Comparison of ENCODE assay signal across 6 cellular contexts in genomic region chr2:61454972-61455371, GRCh38. TPM values are rescaled to one million over a fixed set of nuclear protein-coding genes. Genes with fewer than 3 reads are reported as not detected.
DNase-seq lines count a peak whose midpoint lies in the region; ATAC-seq, FAIRE-seq and TF ChIP-seq lines count a peak whose summit lies in the region.
"Not testable (repeated sequence)": the region's sequence is repeated elsewhere in the genome, so short reads cannot be mapped to it uniquely, and the experiment has no call there.

No MANE protein-coding gene starts in this region.

- H2BK120ac ChIP-seq in H1 (replicated peaks; ENCODE audit: low read depth, low read length): not testable (repeated sequence)

- DNase-seq in CD4-positive, alpha-beta T cell; H1 (ENCODE audit: low read depth in 1 of 2, low spot score in 2 of 2); naive thymus-derived CD8-positive, alpha-beta T cell; psoas muscle; stimulated activated effector memory CD8-positive, alpha-beta T cell treated with anti-CD3 and anti-CD28 coated beads, Interleukin-12 subunit alpha, Interleukin-12 subunit beta, amount 100 ng/mL, for 72 hours (ENCODE audit: low spot score in 2 of 2): not testable (repeated sequence)

- TF ChIP-seq EP300 in H1 (IDR thresholded peaks at IDR 0.05; ENCODE audit: borderline replicate concordance in 1 of 2, low read depth in 2 of 2, low read length in 2 of 2): not testable (repeated sequence)

- not testable (repeated sequence) for H3K14ac ChIP-seq in H1 (ENCODE audit: insufficient read length)

- H4K5ac ChIP-seq in H1 (ENCODE audit: insufficient read length, low read depth, low read length): not testable (repeated sequence)

- H2BK12ac ChIP-seq in H1 (ENCODE audit: low read depth, low read length): not testable (repeated sequence)

- not testable (repeated sequence) for H2BK20ac ChIP-seq in H1 (ENCODE audit: low read length)

- not testable (repeated sequence) for H3K27me3 Mint-ChIP-seq in CD4-positive, alpha-beta T cell; naive thymus-derived CD8-positive, alpha-beta T cell

- not testable (repeated sequence) for H3K27ac ChIP-seq in CD4-positive, alpha-beta T cell (ENCODE audit: low read depth, low read length); H1 (ENCODE audit: low read depth, low read length)
- H3K27ac ChIP-seq in SU-DHL-6 (ENCODE audit: low read depth, low read length): peak overlapping the region; percentile 97; the same call in 1 of the 2 replicates
- peak overlapping the region; percentile 17 for H3K27ac ChIP-seq in psoas muscle

- H3K4me2 ChIP-seq in SU-DHL-6 (ENCODE audit: low read depth, low read length, poor library complexity, severe bottlenecking); H1 (ENCODE audit: insufficient read depth in 1 of 2, low read depth in 2 of 2, low read length in 2 of 2): not testable (repeated sequence)

- H2AFZ ChIP-seq in SU-DHL-6 (ENCODE audit: low read depth, low read length, severe bottlenecking); H1 (ENCODE audit: low read length): not testable (repeated sequence)

- peaks cover 100% of the 10 kb centered on the region for H3K79me2 ChIP-seq in SU-DHL-6 (ENCODE audit: insufficient read depth, low read length)
- peaks cover 36 to 97% of the 10 kb centered on the region in 2 experiments for H3K79me2 ChIP-seq in H1 (ENCODE audit: control insufficient read depth in 1 of 2, insufficient read depth in 2 of 2, low read length in 2 of 2)

- H3K4me1 ChIP-seq in H1 (replicated peaks in 1 of 4; ENCODE audit: control insufficient read depth in 3 of 4, insufficient read depth in 4 of 4, low read length in 3 of 4): not testable (repeated sequence)
- H3K4me1 ChIP-seq in psoas muscle: peaks cover 40% of the 10 kb centered on the region

- H3K9me3 ChIP-seq in CD4-positive, alpha-beta T cell (ENCODE audit: control insufficient read depth, low read length); SU-DHL-6 (ENCODE audit: insufficient read depth, low read length); H1 (ENCODE audit: insufficient read depth in 2 of 2, low read depth in 1 of 2, low read length in 1 of 2); psoas muscle: not testable (repeated sequence)

- not testable (repeated sequence) for H2BK5ac ChIP-seq in H1 (ENCODE audit: low read depth, low read length)

- not testable (repeated sequence) for H2BK15ac ChIP-seq in H1 (ENCODE audit: low read length)

- peaks cover 60% of the 10 kb centered on the region for H3F3A ChIP-seq in SU-DHL-6 (ENCODE audit: insufficient read depth)

- H3K18ac ChIP-seq in H1 (ENCODE audit: extremely low read depth, low read length): not testable (repeated sequence)

- not testable (repeated sequence) for H3K9me3 Mint-ChIP-seq in CD4-positive, alpha-beta T cell; naive thymus-derived CD8-positive, alpha-beta T cell; stimulated activated effector memory CD8-positive, alpha-beta T cell treated with anti-CD3 and anti-CD28 coated beads, Interleukin-12 subunit alpha, Interleukin-12 subunit beta, amount 100 ng/mL, for 72 hours

- 91% methylated on average over 8 of the region's 8 CpGs; no CpG with 5 or more reads in 1 of the 2 experiments for WGBS in H1 (ENCODE audit: extremely low coverage in 1 of 2, insufficient coverage in 1 of 2, insufficient read length in 1 of 2, insufficient replicate concordance in 2 of 2, low coverage in 1 of 2, low lambda C conversion rate in 2 of 2, missing lambda C conversion rate in 1 of 2), 2 experiments
- WGBS in psoas muscle, 3 donors: 75 to 92% (median 79%) methylated on average over 8 of the region's 8 CpGs

- H3K27me3 ChIP-seq in CD4-positive, alpha-beta T cell (ENCODE audit: control insufficient read depth, insufficient read depth, low read length); SU-DHL-6 (ENCODE audit: low read length); H1 (replicated peaks in 1 of 4; ENCODE audit: control insufficient read depth in 3 of 4, extremely low read depth in 1 of 4, insufficient read depth in 3 of 4, low read length in 3 of 4); psoas muscle (ENCODE audit: insufficient read depth in 3 of 3, low read length in 2 of 3): not testable (repeated sequence)

- peak overlapping the region; percentile 49 for H3K27ac Mint-ChIP-seq in CD4-positive, alpha-beta T cell
- H3K27ac Mint-ChIP-seq in naive thymus-derived CD8-positive, alpha-beta T cell: peak overlapping the region in 6 of 10 donors; percentile 60 to 78 (median 72)
- peak overlapping the region; percentile 58 for H3K27ac Mint-ChIP-seq in stimulated activated effector memory CD8-positive, alpha-beta T cell treated with anti-CD3 and anti-CD28 coated beads, Interleukin-12 subunit alpha, Interleukin-12 subunit beta, amount 100 ng/mL, for 72 hours

- peaks cover 12% of the 10 kb centered on the region for H3K79me1 ChIP-seq in H1 (ENCODE audit: low read depth, low read length)

- not testable (repeated sequence) for H3K4me3 Mint-ChIP-seq in CD4-positive, alpha-beta T cell; stimulated activated effector memory CD8-positive, alpha-beta T cell treated with anti-CD3 and anti-CD28 coated beads, Interleukin-12 subunit alpha, Interleukin-12 subunit beta, amount 100 ng/mL, for 72 hours
- peak overlapping the region in 1 of 10 donors; percentile 44 for H3K4me3 Mint-ChIP-seq in naive thymus-derived CD8-positive, alpha-beta T cell

- H3K23ac ChIP-seq in H1 (ENCODE audit: insufficient read length): not testable (repeated sequence)

- peak overlapping the region; percentile 51; the same call in 1 of the 2 replicates for H4K8ac ChIP-seq in H1 (ENCODE audit: extremely low read depth, insufficient read depth, low read length)

- CTCF ChIA-PET in CD4-positive, alpha-beta T cell (lab: Charles Lee); H1 (lab: Charles Lee; ENCODE audit: partially characterized antibody): not testable (repeated sequence)

- intact Hi-C loops in CD4-positive, alpha-beta T cell (cut with DNase I, micrococcal nuclease); psoas muscle (cut with DNase I): not testable (repeated sequence)

- H4K91ac ChIP-seq in H1 (replicated peaks; ENCODE audit: insufficient read length, low read length): not testable (repeated sequence)

- not testable (repeated sequence) for H3K9me2 ChIP-seq in SU-DHL-6 (replicated peaks; ENCODE audit: insufficient read depth, low read length)

- not testable (repeated sequence) for H3K36me3 ChIP-seq in SU-DHL-6 (ENCODE audit: low read length); H1 (ENCODE audit: control insufficient read depth in 2 of 4, insufficient read depth in 4 of 4, low read length in 3 of 4); psoas muscle (ENCODE audit: insufficient read depth in 1 of 2, low read depth in 1 of 2)

- POLR2A ChIA-PET in CD4-positive, alpha-beta T cell (lab: Charles Lee); naive thymus-derived CD8-positive, alpha-beta T cell (lab: Charles Lee): not testable (repeated sequence)
- POLR2A ChIA-PET in H1 (lab: Charles Lee; ENCODE audit: partially characterized antibody): interaction anchor here (0.9 to 1.8 kb wide), 3 partner anchors 14 to 19 kb away, joined by 3 to 6 read pairs (median 4); no protein-coding TSS in a partner anchor

- not testable (repeated sequence) for H3K23me2 ChIP-seq in H1 (ENCODE audit: low read depth, low read length)

- not testable (repeated sequence) for ATAC-seq in CD4-positive, alpha-beta T cell (ENCODE audit: poor library complexity); naive thymus-derived CD8-positive, alpha-beta T cell; psoas muscle; stimulated activated effector memory CD8-positive, alpha-beta T cell treated with anti-CD3 and anti-CD28 coated beads, Interleukin-12 subunit alpha, Interleukin-12 subunit beta, amount 100 ng/mL, for 72 hours

- not testable (repeated sequence) for H3K56ac ChIP-seq in H1 (replicated peaks; ENCODE audit: insufficient read length, low read depth, low read length)

- TF ChIP-seq CTCF in CD4-positive, alpha-beta T cell (IDR thresholded peaks at IDR 0.05); SU-DHL-6 (IDR thresholded peaks at IDR 0.05; ENCODE audit: insufficient read depth, low read length, poor library complexity, severe bottlenecking); H1 (IDR thresholded peaks at IDR 0.05; ENCODE audit: control extremely low read depth in 1 of 3, insufficient read depth in 1 of 3, low read depth in 1 of 3, low read length in 3 of 3); psoas muscle (IDR thresholded peaks at IDR 0.05): not testable (repeated sequence)

- H3K4ac ChIP-seq in H1 (replicated peaks; ENCODE audit: insufficient read length, low read depth, low read length): not testable (repeated sequence)

- H4K20me1 ChIP-seq in SU-DHL-6 (ENCODE audit: low read depth, low read length): not testable (repeated sequence)
- peaks cover 6 to 13% of the 10 kb centered on the region in 2 experiments for H4K20me1 ChIP-seq in H1 (replicated peaks in 1 of 2; ENCODE audit: control insufficient read depth in 1 of 2, insufficient read depth in 2 of 2, low read length in 2 of 2)

- H3K4me1 Mint-ChIP-seq in CD4-positive, alpha-beta T cell (ENCODE audit: low read depth): peaks cover 75% of the 10 kb centered on the region
- H3K4me1 Mint-ChIP-seq in naive thymus-derived CD8-positive, alpha-beta T cell: peaks cover 22 to 80% (median 64%) of the 10 kb centered on the region in 4 donors
- H3K4me1 Mint-ChIP-seq in stimulated activated effector memory CD8-positive, alpha-beta T cell treated with anti-CD3 and anti-CD28 coated beads, Interleukin-12 subunit alpha, Interleukin-12 subunit beta, amount 100 ng/mL, for 72 hours: peaks cover 52% of the 10 kb centered on the region

- not testable (repeated sequence) for H3K9ac ChIP-seq in SU-DHL-6 (ENCODE audit: low read length); H1 (replicated peaks in 1 of 4; ENCODE audit: extremely low read depth in 1 of 4, low read depth in 3 of 4, low read length in 3 of 4)

- H3K36me3 Mint-ChIP-seq in CD4-positive, alpha-beta T cell (ENCODE audit: low read depth): peaks cover 36% of the 10 kb centered on the region
- H3K36me3 Mint-ChIP-seq in naive thymus-derived CD8-positive, alpha-beta T cell: peaks cover 0 to 27% (median 4%) of the 10 kb centered on the region in 3 donors
- H3K36me3 Mint-ChIP-seq in stimulated activated effector memory CD8-positive, alpha-beta T cell treated with anti-CD3 and anti-CD28 coated beads, Interleukin-12 subunit alpha, Interleukin-12 subunit beta, amount 100 ng/mL, for 72 hours: peaks cover 20% of the 10 kb centered on the region

- not testable (repeated sequence) for TF ChIP-seq POLR2A in H1 (IDR thresholded peaks at IDR 0.05; ENCODE audit: control extremely low read depth in 1 of 2, low read depth in 2 of 2, low read length in 2 of 2)

- H3K4me3 ChIP-seq in SU-DHL-6 (ENCODE audit: insufficient read depth, low read length, poor library complexity, severe bottlenecking); H1 (ENCODE audit: extremely low read depth in 1 of 4, insufficient read depth in 2 of 4, low read depth in 3 of 4, low read length in 4 of 4); psoas muscle: not testable (repeated sequence)

- not testable (repeated sequence) for TF ChIP-seq RAD21 in H1 (IDR thresholded peaks at IDR 0.05 in 1 of 2, conservative IDR thresholded peaks at IDR 0.05 in 1 of 2; ENCODE audit: low read depth in 2 of 2, low read length in 2 of 2)

- not testable (repeated sequence) for H2AK5ac ChIP-seq in H1 (ENCODE audit: low read depth, low read length)

- FAIRE-seq in H1 (lab: Jason Lieb, UNC): not testable (repeated sequence)

RNA-seq across cellular contexts. Expression of gene USP34, which starts 15.9 kb away (rescaled TPM):
- 100 to 1,000 TPM; 137 to 138 TPM for total RNA-seq in CD4-positive, alpha-beta T cell
- total RNA-seq in H1 (2021; fragmentation: NEBNext Ultra II Directional; extraction: Animal tissue kit (Norgen Biotek cat#: 25700)): 80.9 and 91.7 TPM in 2 replicates
- polyA plus RNA-seq in H1 (2011; rRNA removed): 30.0 and 56.7 TPM in 2 replicates
- 37.6 TPM for polyA plus RNA-seq in H1 (2011; cell fraction: cytosol; rRNA removed)
- polyA plus RNA-seq in H1 (2011; cell fraction: nucleus; rRNA removed): 54.2 TPM
- polyA plus RNA-seq in H1 (2012, experiment 1 of 2): 33.4 to 53.6 TPM (median 40.8 TPM) in 4 replicates
- polyA plus RNA-seq in H1 (2012, experiment 2 of 2): 3.0 TPM
- polyA plus RNA-seq in H1 (2013, experiment 1 of 2): 45.7 TPM
- 43.0 TPM for polyA plus RNA-seq in H1 (2013, experiment 2 of 2)
- polyA minus RNA-seq in H1 (2011; rRNA and poly(A)+ RNA removed): 158 and 233 TPM in 2 replicates
- 56.2 TPM for polyA minus RNA-seq in H1 (2011; cell fraction: cytosol; rRNA and poly(A)+ RNA removed)
- 260 TPM for polyA minus RNA-seq in H1 (2011; cell fraction: nucleus; rRNA and poly(A)+ RNA removed)
- 100 to 1,000 TPM; 153 to 157 TPM for total RNA-seq in naive thymus-derived CD8-positive, alpha-beta T cell
- 10 to 100 TPM; 14.5 to 19.1 (median 17.6) TPM for polyA plus RNA-seq in naive thymus-derived CD8-positive, alpha-beta T cell
- total RNA-seq in psoas muscle: 10 to 100 TPM; 49.8 to 71.5 (median 53.7) TPM
- polyA plus RNA-seq in psoas muscle: 10 to 100 TPM; 40.2 to 66.7 (median 56.8) TPM
